Comparison of ENCODE assay signal across 17 cellular contexts in the genomic region with DNA sequence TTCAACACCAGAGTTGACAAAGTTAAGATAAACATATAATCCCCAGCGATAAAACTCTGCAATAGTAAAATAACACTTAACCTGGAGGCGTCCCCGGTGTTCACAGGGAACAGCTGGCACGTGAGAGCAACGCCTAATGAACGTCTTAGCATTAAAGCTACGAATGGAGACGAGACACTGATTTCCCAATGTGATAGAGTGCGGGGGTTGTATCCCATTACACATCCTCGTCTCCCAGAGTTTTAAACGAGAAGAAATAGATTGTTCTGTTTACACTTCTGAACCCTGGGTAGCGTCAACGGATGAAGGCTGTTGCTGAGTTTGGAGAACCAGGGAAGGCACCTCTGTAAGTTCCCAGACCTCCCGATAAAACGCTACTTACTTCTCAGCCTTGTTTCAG. TPM values are rescaled to one million over a fixed set of nuclear protein-coding genes. Genes with fewer than 3 reads are reported as not detected.
DNase-seq lines count a peak whose midpoint lies in the region; ATAC-seq, FAIRE-seq and TF ChIP-seq lines count a peak whose summit lies in the region.
"Had no signal": no experiment of that assay in that cellular context is flagged by ENCODE, and none has a peak within 500 bp of the region (broad histone marks: within the 10 kb centered on the region; RNA-seq: fewer than 3 reads in every experiment).

No MANE protein-coding gene starts in this region.

- H3K4me1 Mint-ChIP-seq in glutamatergic neuron (ENCODE audit: low read depth, unreplicated experiment): peaks cover 51% of the 10 kb centered on the region

- no peak overlapping the region for H3K9ac ChIP-seq in stomach smooth muscle (ENCODE audit: low read length in 2 of 2)

- peaks cover 17% of the 10 kb centered on the region for H3K9me3 Mint-ChIP-seq in glutamatergic neuron (ENCODE audit: unreplicated experiment)
- H3K9me3 Mint-ChIP-seq: H9 had no signal

- H3K9me3 ChIP-seq in stomach smooth muscle (ENCODE audit: control insufficient read depth in 2 of 2, low read length in 2 of 2) (no peaks in the 10 kb centered on the region), pancreas (no peaks in the 10 kb centered on the region)

- peaks cover 14% of the 10 kb centered on the region for H3K36me3 Mint-ChIP-seq in glutamatergic neuron (ENCODE audit: unreplicated experiment)
- H3K36me3 Mint-ChIP-seq: CD14-positive monocyte had no signal

- intact Hi-C loops in pancreas (cut with DNase I): no loop called here

- DNase-seq in NCI-H82 (lab: John Stamatoyannopoulos, UW) (peak; percentile 66), NCI-H82 treated with DMSO at 0.1 percent for 48 hours (lab: John Stamatoyannopoulos, UW; ENCODE audit: unreplicated experiment) (no peak), SK-N-DZ (ENCODE audit: low spot score) (peak; percentile 17), glutamatergic neuron (no peak), pancreas (no peak)
- DNase-seq: DMS153, H9, KG1, NCI-H1048, NCI-H187, NCI-H774, PC-9 had no signal

- ATAC-seq in HG03280 (IDR thresholded peaks at IDR 0.05; ENCODE audit: unreplicated experiment): no peak
- no peak for ATAC-seq in HG03025 (IDR thresholded peaks at IDR 0.05; ENCODE audit: low FRiP score, unreplicated experiment)
- no peak for ATAC-seq in pancreas

- H3K4me1 ChIP-seq in stomach smooth muscle (ENCODE audit: control insufficient read depth, insufficient read depth, low read length) (peaks cover 50% of the 10 kb centered on the region), pancreas (no peaks in the 10 kb centered on the region)

- peaks cover 16% of the 10 kb centered on the region for H3K27me3 Mint-ChIP-seq in glutamatergic neuron (ENCODE audit: unreplicated experiment)

- H3K27me3 ChIP-seq in stomach smooth muscle (ENCODE audit: control insufficient read depth in 1 of 2, insufficient read depth in 2 of 2, low read length in 2 of 2) (no peaks in the 10 kb centered on the region), pancreas (no peaks in the 10 kb centered on the region)

- peak overlapping the region; percentile 25 for H3K27ac Mint-ChIP-seq in glutamatergic neuron (ENCODE audit: unreplicated experiment)
- H3K27ac Mint-ChIP-seq: CD14-positive monocyte had no signal

- no peak for FAIRE-seq in pancreas (lab: Jason Lieb, UNC)
- FAIRE-seq: A204.1 had no signal

- peak overlapping the region; percentile 48 for H3K4me3 Mint-ChIP-seq in glutamatergic neuron (ENCODE audit: unreplicated experiment)
- H3K4me3 Mint-ChIP-seq: H9 had no signal

- 86 to 88% methylated on average over 15 of the region's 15 CpGs for WGBS in pancreas, 2 donors

- H3K36me3 ChIP-seq in stomach smooth muscle (ENCODE audit: control insufficient read depth in 2 of 2, insufficient read depth in 2 of 2, low read length in 2 of 2) (peaks cover 7 to 26% of the 10 kb centered on the region in 2 donors), pancreas (peaks cover 0 to 37% (median 23%) of the 10 kb centered on the region in 3 donors)

- no peak for TF ChIP-seq CTCF in glutamatergic neuron (IDR thresholded peaks at IDR 0.05; ENCODE audit: partially characterized antibody, unreplicated experiment)
- TF ChIP-seq CTCF in pancreas (IDR thresholded peaks at IDR 0.05): no peak

- peak overlapping the region; percentile 53 for H3K27ac ChIP-seq in stomach smooth muscle (ENCODE audit: low read length)
- no peak overlapping the region for H3K27ac ChIP-seq in pancreas
- H3K27ac ChIP-seq: PC-9 had no signal

- H3K4me3 ChIP-seq in stomach smooth muscle (ENCODE audit: low read length in 2 of 2) (peak overlapping the region; percentile 47 to 62), pancreas (no peak overlapping the region)
- H3K4me3 ChIP-seq: PC-9 had no signal

RNA-seq across cellular contexts. Expression of a gene that starts 57.6 kb away (rescaled TPM):
- 6.5 and 7.5 TPM in 2 replicates for polyA plus RNA-seq in SK-N-DZ (2014; cell fraction: cytosol; rRNA removed)
- 11.4 and 18.6 TPM in 2 replicates for polyA plus RNA-seq in SK-N-DZ (2014; cell fraction: nucleus; rRNA removed)
- total RNA-seq in glutamatergic neuron (ENCODE audit: unreplicated experiment) (104 TPM), pancreas (10 to 100 TPM; 11.6 to 22.6 (median 16.5) TPM)
- polyA plus RNA-seq in pancreas: 1 to 10 TPM; 5.4 to 7.2 TPM
- polyA plus RNA-seq: CD14-positive monocyte had no signal

Comparison
In these comparisons a context has a peak if more than half of its experiments do, and no peak if none do; other contexts are left out.
1. DNase-seq: peak in NCI-H82 (single experiment) and SK-N-DZ (single experiment); none in NCI-H82 treated with DMSO at 0.1 percent for 48 hours (single experiment), glutamatergic neuron (single experiment) and pancreas (0 of 6).
2. H3K4me3 ChIP-seq: peak in stomach smooth muscle (2 of 2); none in pancreas (0 of 4).